Comparison of ENCODE assay signal across 21 cellular contexts in genomic region chr2:229726643-229727042, GRCh38. TPM values are rescaled to one million over a fixed set of nuclear protein-coding genes. Genes with fewer than 3 reads are reported as not detected.
DNase-seq lines count a peak whose midpoint lies in the region; ATAC-seq, FAIRE-seq and TF ChIP-seq lines count a peak whose summit lies in the region.
"Had no signal": no experiment of that assay in that cellular context is flagged by ENCODE, and none has a peak within 500 bp of the region (broad histone marks: within the 10 kb centered on the region; RNA-seq: fewer than 3 reads in every experiment).

No MANE protein-coding gene starts in this region.

- H3K9ac ChIP-seq in astrocyte (ENCODE audit: low read length) = peak overlapping the region; percentile 34
- H3K9ac ChIP-seq: BLaER1 had no signal

- H3K36me3 Mint-ChIP-seq in astrocyte (ENCODE audit: low read depth, unreplicated experiment) = peaks cover 4% of the 10 kb centered on the region
- H3K36me3 Mint-ChIP-seq: CD14-positive monocyte; CD4-positive, alpha-beta memory T cell; IgD-negative memory B cell had no signal

- H3K27ac ChIP-seq in A549 (peak overlapping the region; percentile 43 to 56; a peak in 4 of 6 replicates), ACC112 (ENCODE audit: low read depth, low read length) (peak overlapping the region; percentile 85), astrocyte (ENCODE audit: low read depth, low read length) (peak overlapping the region; percentile 31)
- H3K27ac ChIP-seq: BLaER1, HL-60 had no signal

- TF ChIP-seq RAD21 in A549 (conservative IDR thresholded peaks at IDR 0.05 in 1 of 2, IDR thresholded peaks at IDR 0.05 in 1 of 2) = no peak

- no peak overlapping the region for H3K27ac Mint-ChIP-seq in astrocyte (ENCODE audit: unreplicated experiment)
- H3K27ac Mint-ChIP-seq: CD14-positive monocyte; CD4-positive, alpha-beta memory T cell; H9; IgD-negative memory B cell had no signal

- TF ChIP-seq POLR2A in A549 (IDR thresholded peaks at IDR 0.05; ENCODE audit: low read length) = no peak

- TF ChIP-seq EP300 in A549 (IDR thresholded peaks at IDR 0.05) = no peak

- POLR2A ChIA-PET in A549 (lab: Yijun Ruan, JAX) = no interaction called here

- peaks cover 16% of the 10 kb centered on the region for H3K4me1 ChIP-seq in A549
- peaks cover 24% of the 10 kb centered on the region for H3K4me1 ChIP-seq in ACC112 (ENCODE audit: control insufficient read depth, insufficient read depth, low read length, unreplicated experiment)
- peaks cover 4% of the 10 kb centered on the region for H3K4me1 ChIP-seq in astrocyte (ENCODE audit: insufficient read depth, low read length)
- H3K4me1 ChIP-seq: BLaER1 had no signal

- no peaks in the 10 kb centered on the region for H3K9me3 Mint-ChIP-seq in astrocyte (ENCODE audit: unreplicated experiment)
- H3K9me3 Mint-ChIP-seq: CD4-positive, alpha-beta memory T cell; H9 had no signal

- H3K79me2 ChIP-seq in ACC112 (ENCODE audit: control insufficient read depth, insufficient read depth, low read length, unreplicated experiment) = no peaks in the 10 kb centered on the region
- H3K79me2 ChIP-seq in astrocyte (ENCODE audit: insufficient read depth, low read length) = no peaks in the 10 kb centered on the region

- H3K27me3 ChIP-seq in ACC112 (ENCODE audit: insufficient read depth, low read length) (no peaks in the 10 kb centered on the region), MG63 (no peaks in the 10 kb centered on the region), astrocyte (ENCODE audit: insufficient read depth, low read length) (peaks cover 2% of the 10 kb centered on the region)
- H3K27me3 ChIP-seq: BLaER1 had no signal

- no peaks in the 10 kb centered on the region for H4K20me1 ChIP-seq in astrocyte (ENCODE audit: insufficient read depth, low read length)
- H4K20me1 ChIP-seq: BLaER1 had no signal

- ATAC-seq in A549 = peak in 1 of 2 experiments; percentile 38; a peak in 3 of 6 replicates

- peaks cover 4% of the 10 kb centered on the region for H3K4me1 Mint-ChIP-seq in astrocyte (ENCODE audit: low read depth, unreplicated experiment)
- H3K4me1 Mint-ChIP-seq: CD4-positive, alpha-beta memory T cell; IgD-negative memory B cell had no signal

- WGBS in A549 (ENCODE audit: missing lambda C conversion rate) = 47% methylated on average over 2 of the region's 2 CpGs

- CTCF ChIA-PET in A549 (lab: Yijun Ruan, JAX) = interaction anchor here (0.6 to 1.3 kb wide), 2 partner anchors 10 to 26 kb away, joined by 3 to 5 read pairs; no protein-coding TSS in a partner anchor

- no peak for DNase-seq in A549 (ENCODE audit: low read depth in 1 of 2, low spot score in 1 of 2)
- DNase-seq in MG63 = peak; percentile 17
- no peak for DNase-seq in astrocyte (ENCODE audit: low read depth)
- no peak for DNase-seq in activated CD4-positive, alpha-beta T cell treated with anti-CD3 and anti-CD28 coated beads for 48 hours
- no peak for DNase-seq in NCI-H146 treated with DMSO at 0.1 percent for 48 hours (lab: John Stamatoyannopoulos, UW; ENCODE audit: unreplicated experiment)
- DNase-seq in SIG-M5 treated with dmso at 0.1 percent for 504 hours (lab: John Stamatoyannopoulos, UW; ENCODE audit: unreplicated experiment) = no peak
- DNase-seq in activated T-cell treated with anti-CD3 and anti-CD28 coated beads, Interleukin-2, amount 50 U/mL, for 48 hours = no peak
- DNase-seq: CD4-positive, alpha-beta memory T cell; DMS153; DMS79; GF-D8; H9; KBM-7 had no signal

- TF ChIP-seq CTCF in A549 (IDR thresholded peaks at IDR 0.05) = no peak
- no peak for TF ChIP-seq CTCF in astrocyte (IDR thresholded peaks at IDR 0.05; ENCODE audit: insufficient read depth, low read depth, low read length)

- H2AFZ ChIP-seq in ACC112 (ENCODE audit: low read length, unreplicated experiment) (no peak overlapping the region), astrocyte (ENCODE audit: low read depth, low read length) (no peak overlapping the region)

- H3K4me3 Mint-ChIP-seq in astrocyte (ENCODE audit: unreplicated experiment) = no peak overlapping the region
- H3K4me3 Mint-ChIP-seq: CD14-positive monocyte; CD4-positive, alpha-beta memory T cell; H9; IgD-negative memory B cell had no signal

- H3K9me3 ChIP-seq in A549 (no peaks in the 10 kb centered on the region), MG63 (no peaks in the 10 kb centered on the region), astrocyte (ENCODE audit: insufficient read depth, low read depth, low read length) (no peaks in the 10 kb centered on the region)
- H3K9me3 ChIP-seq: BLaER1 had no signal

- peaks cover 5% of the 10 kb centered on the region for H3K27me3 Mint-ChIP-seq in astrocyte (ENCODE audit: low read depth, unreplicated experiment)

- H3K4me2 ChIP-seq in A549 (peak overlapping the region; percentile 56), astrocyte (ENCODE audit: low read length) (no peak overlapping the region)
- H3K4me2 ChIP-seq: BLaER1 had no signal

- H3K36me3 ChIP-seq in ACC112 (ENCODE audit: insufficient read depth, low read length) (no peaks in the 10 kb centered on the region), MG63 (no peaks in the 10 kb centered on the region), astrocyte (ENCODE audit: insufficient read depth, low read length) (no peaks in the 10 kb centered on the region)
- H3K36me3 ChIP-seq: BLaER1 had no signal

- no peak overlapping the region for H3K4me3 ChIP-seq in A549
- no peak overlapping the region for H3K4me3 ChIP-seq in ACC112 (ENCODE audit: low read depth, low read length)
- H3K4me3 ChIP-seq in MG63 = no peak overlapping the region
- H3K4me3 ChIP-seq in astrocyte (ENCODE audit: insufficient read depth, low read depth, low read length) = no peak overlapping the region
- H3K4me3 ChIP-seq: BLaER1 had no signal

- FAIRE-seq in A549 (lab: Jason Lieb, UNC) (no peak), astrocyte (lab: Jason Lieb, UNC) (no peak)
- FAIRE-seq: A204.1, H1 had no signal

TF ChIP-seq in A549, 52 proteins besides CTCF, POLR2A, EP300 and RAD21:
- TF ChIP-seq HDAC2 (IDR thresholded peaks at IDR 0.05) = no peak
- TF ChIP-seq FOSB (CRISPR knock-in tag; IDR thresholded peaks at IDR 0.05) = no peak

RNA-seq across cellular contexts. Expression of gene DNER, which starts 12.3 kb away (rescaled TPM):
- polyA plus RNA-seq in A549 (2011; rRNA removed) (0.34 and 0.45 TPM in 2 replicates), A549 (2017; fragmentation: RNase III; extraction: RNeasy Plus Mini Kit Qiagen cat#74134 plus additional on column Dnase treatment) (2.5 to 4.2 TPM (median 3.8 TPM) in 3 replicates)
- polyA plus RNA-seq in A549 (2012; cell fraction: cytosol; rRNA removed) = 0.36 and 0.40 TPM in 2 replicates
- 0.68 and 0.91 TPM in 2 replicates for polyA plus RNA-seq in A549 (2012; cell fraction: nucleus; rRNA removed)
- polyA minus RNA-seq in A549 (2011; rRNA and poly(A)+ RNA removed) = 0.73 and 0.74 TPM in 2 replicates
- 84.8 and 88.7 TPM in 2 replicates for total RNA-seq in MG63 (2014; rRNA removed; shearing (Covaris generic); ENCODE audit: low replicate concordance)
- 0.82 and 1.0 TPM in 2 replicates for total RNA-seq in astrocyte
- total RNA-seq: CD4-positive, alpha-beta memory T cell had no signal
- polyA plus RNA-seq: AG04450; CD4-positive, alpha-beta memory T cell; IgD-negative memory B cell had no signal

Comparison
In these comparisons a context has a peak if more than half of its experiments do, and no peak if none do; other contexts are left out.
1. H3K27ac ChIP-seq: peak in every context shown above with its lines; median percentile 85 in ACC112; 50 in A549; 31 in astrocyte.
2. RNA of gene DNER, which starts 12.3 kb away (total RNA-seq): 84.8 to 88.7 TPM in MG63; 0.82 to 1.0 TPM in astrocyte; every median in the first group is over 10 times any median in the second.